Comparison of ENCODE assay signal across 1 cellular context in the genomic region with DNA sequence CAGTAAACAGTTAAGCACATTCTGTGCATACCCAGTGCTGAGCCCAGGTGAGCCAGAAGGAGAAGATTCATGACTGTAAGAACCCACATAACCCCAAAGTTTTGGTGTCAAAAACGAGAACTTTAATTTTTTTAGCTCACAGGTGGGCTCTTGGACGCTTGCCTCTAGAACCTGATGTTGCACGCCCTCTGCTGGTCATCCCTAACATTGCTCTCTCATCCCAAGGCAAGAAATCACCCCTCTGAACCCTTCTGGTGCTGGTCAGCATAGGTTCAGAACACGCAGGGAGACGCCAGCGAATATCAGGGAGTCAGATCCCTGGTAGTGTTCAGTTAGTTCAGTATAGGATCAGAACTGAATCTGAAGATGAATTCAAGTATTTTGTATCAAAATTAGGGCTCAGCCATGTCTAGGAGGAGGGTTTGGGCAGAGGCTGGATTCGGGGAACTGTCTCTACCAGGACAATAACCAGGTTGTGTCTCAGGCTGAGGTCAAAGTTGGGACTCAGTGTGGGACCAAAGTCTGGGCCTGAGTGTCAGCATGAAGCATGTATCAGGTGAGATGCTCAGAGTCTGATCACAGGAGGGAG.
A peak's percentile ranks its signal among the peaks of the same experiment; 100 is the strongest.
TF ChIP-seq lines count a peak whose summit lies in the region.

No MANE protein-coding gene starts in this region.

TF ChIP-seq in HepG2, 621 proteins besides CTCF, POLR2A, EP300 and RAD21:
- no peak for TF ChIP-seq ZNF567 (CRISPR knock-in tag; IDR thresholded peaks at IDR 0.05; ENCODE audit: borderline replicate concordance)
- peak; percentile 76 for TF ChIP-seq SMC3 (IDR thresholded peaks at IDR 0.05; ENCODE audit: low read length)
- TF ChIP-seq STAG1 (CRISPR knock-in tag; IDR thresholded peaks at IDR 0.05): peak; percentile 53
- peak; percentile 87; the same call in 1 of the 2 replicates for TF ChIP-seq MIER2 (CRISPR knock-in tag; IDR thresholded peaks at IDR 0.05)
TF ChIP-seq in HepG2: peak in this region for 3.
